ENCODE assay signal across 8 cellular contexts in genomic region chr6:106974337-106974998, GRCh38.
DNase-seq lines count a peak whose midpoint lies in the region; ATAC-seq lines count a peak whose summit lies in the region.

Gene CD24 (minus strand): TSS chr6:106974729. CDS start chr6:106974646, 83 bp downstream.

- peaks cover 22% of the 10 kb centered on the region for H3K4me1 Mint-ChIP-seq in activated naive CD8-positive, alpha-beta T cell treated with anti-CD3 and anti-CD28 coated beads, Interleukin-2, amount 50 U/mL, for 24 hours

- H3K4me3 Mint-ChIP-seq in activated naive CD8-positive, alpha-beta T cell treated with anti-CD3 and anti-CD28 coated beads, Interleukin-2, amount 50 U/mL, for 24 hours: peak within 1 kb of the TSS; percentile 70

- DNase-seq in NCI-H1436 (lab: John Stamatoyannopoulos, UW) (peak; percentile 70), NCI-H1436 treated with DMSO at 0.1 percent for 48 hours (lab: John Stamatoyannopoulos, UW) (no peak), NCI-H510A treated with DMSO at 0.1 percent for 48 hours (lab: John Stamatoyannopoulos, UW) (peak; percentile 43), iPS-NIHi11 (ENCODE audit: low spot score) (peak; percentile 87), cerebellar nuclear complex (lab: John Stamatoyannopoulos, UW) (no peak)
- peak; percentile 44 for DNase-seq in activated naive CD8-positive, alpha-beta T cell treated with anti-CD3 and anti-CD28 coated beads, Interleukin-2, amount 50 U/mL, for 24 hours
- peak; percentile 19 to 38 for DNase-seq in stimulated activated CD4-positive, alpha-beta T cell treated with anti-CD3 and anti-CD28 coated beads, Interleukin-2, amount 100 ng/mL, for 24 hours

- no peaks in the 10 kb centered on the region for H3K36me3 Mint-ChIP-seq in activated naive CD8-positive, alpha-beta T cell treated with anti-CD3 and anti-CD28 coated beads, Interleukin-2, amount 50 U/mL, for 24 hours (ENCODE audit: low read depth)

- no peak within 1 kb of the TSS for H3K27ac Mint-ChIP-seq in activated naive CD8-positive, alpha-beta T cell treated with anti-CD3 and anti-CD28 coated beads, Interleukin-2, amount 50 U/mL, for 24 hours

- no peaks in the 10 kb centered on the region for H3K9me3 Mint-ChIP-seq in activated naive CD8-positive, alpha-beta T cell treated with anti-CD3 and anti-CD28 coated beads, Interleukin-2, amount 50 U/mL, for 24 hours

- H3K27me3 Mint-ChIP-seq in activated naive CD8-positive, alpha-beta T cell treated with anti-CD3 and anti-CD28 coated beads, Interleukin-2, amount 50 U/mL, for 24 hours: peaks cover 62% of the 10 kb centered on the region

- ATAC-seq in HG02852 (IDR thresholded peaks at IDR 0.05; ENCODE audit: unreplicated experiment): peak; percentile 25
- peak; percentile 37 for ATAC-seq in activated naive CD8-positive, alpha-beta T cell treated with anti-CD3 and anti-CD28 coated beads, Interleukin-2, amount 50 U/mL, for 24 hours

Comparison
In these comparisons a context has a peak if more than half of its experiments do, and no peak if none do; other contexts are left out.
1. DNase-seq: peak in NCI-H1436 (single experiment), NCI-H510A treated with DMSO at 0.1 percent for 48 hours (single experiment), activated naive CD8-positive, alpha-beta T cell treated with anti-CD3 and anti-CD28 coated beads, Interleukin-2, amount 50 U/mL, for 24 hours (single experiment), iPS-NIHi11 (single experiment) and stimulated activated CD4-positive, alpha-beta T cell treated with anti-CD3 and anti-CD28 coated beads, Interleukin-2, amount 100 ng/mL, for 24 hours (2 of 2); none in NCI-H1436 treated with DMSO at 0.1 percent for 48 hours (single experiment) and cerebellar nuclear complex (0 of 2).